ENCODE assay signal across 9 cellular contexts in genomic region chr19:42601811-42602443, GRCh38. TPM values are rescaled to one million over a fixed set of nuclear protein-coding genes. Genes with fewer than 3 reads are reported as not detected.
A peak's percentile ranks its signal among the peaks of the same experiment; 100 is the strongest.
DNase-seq lines count a peak whose midpoint lies in the region; ATAC-seq and TF ChIP-seq lines count a peak whose summit lies in the region.
"Had no signal": no experiment of that assay in that cellular context is flagged by ENCODE, and none has a peak within 500 bp of the region (broad histone marks: within the 10 kb centered on the region; RNA-seq: fewer than 3 reads in every experiment).

No MANE protein-coding gene starts in this region.

- peak; percentile 60 for DNase-seq in activated CD4-positive, alpha-beta T cell treated with anti-CD3 and anti-CD28 coated beads for 36 hours
- no peak for DNase-seq in activated CD4-positive, alpha-beta T cell treated with anti-CD3 and anti-CD28 coated beads, Interleukin-2, amount 50 U/mL, for 4 hours
- peak; percentile 21 for DNase-seq in MM.1S
- peak; percentile 69 for DNase-seq in astrocyte of the hippocampus (ENCODE audit: low read depth, low spot score)
- DNase-seq in mucosa of descending colon, result peak in 1 of 3 donors; percentile 67
- no peak for DNase-seq in NCI-H146 (lab: John Stamatoyannopoulos, UW)
- DNase-seq in DMS114 treated with DMSO at 0.1 percent for 48 hours (lab: John Stamatoyannopoulos, UW; ENCODE audit: unreplicated experiment), result no peak
- no peak for DNase-seq in stimulated activated naive CD4-positive, alpha-beta T cell treated with Interleukin-2 at 50 U/mL for 16 hours (lab: John Stamatoyannopoulos, UW)

- no peak overlapping the region for H3K4me3 Mint-ChIP-seq in activated CD4-positive, alpha-beta T cell treated with anti-CD3 and anti-CD28 coated beads for 36 hours
- H3K4me3 Mint-ChIP-seq: naive thymus-derived CD4-positive, alpha-beta T cell had no signal

- CTCF ChIA-PET in activated CD4-positive, alpha-beta T cell treated with anti-CD3 and anti-CD28 coated beads for 36 hours (lab: Charles Lee), result interaction anchor here (0.6 to 1.0 kb wide), 2 partner anchors 152 to 493 kb away, joined by 3 read pairs; no protein-coding TSS in a partner anchor

- H3K9me2 ChIP-seq in MM.1S (replicated peaks; ENCODE audit: insufficient read depth, low read length), result no peaks in the 10 kb centered on the region

- H3K27me3 ChIP-seq in MM.1S (replicated peaks; ENCODE audit: insufficient read depth, low read length), result peaks cover 17% of the 10 kb centered on the region

- no peaks in the 10 kb centered on the region for H3K4me1 ChIP-seq in MM.1S (ENCODE audit: low read length)
- H3K4me1 ChIP-seq in mucosa of descending colon (ENCODE audit: low read depth), result no peaks in the 10 kb centered on the region

- H3K4me3 ChIP-seq in MM.1S (ENCODE audit: low read length) (no peak overlapping the region), mucosa of descending colon (no peak overlapping the region)

- intact Hi-C loops in activated CD4-positive, alpha-beta T cell treated with anti-CD3 and anti-CD28 coated beads for 36 hours (cut with DNase I, micrococcal nuclease), result no loop called here
- intact Hi-C loops in mucosa of descending colon (cut with DNase I, micrococcal nuclease), result no loop called here

- H3K9me3 ChIP-seq in MM.1S (replicated peaks; ENCODE audit: insufficient read depth, low read length) (no peaks in the 10 kb centered on the region), mucosa of descending colon (no peaks in the 10 kb centered on the region)

- no peak overlapping the region for H3K27ac ChIP-seq in MM.1S (ENCODE audit: low read length)

- H3K79me2 ChIP-seq in MM.1S (ENCODE audit: low read length), result no peaks in the 10 kb centered on the region

- H3K9ac ChIP-seq in MM.1S (ENCODE audit: low read length), result no peak overlapping the region

- no peaks in the 10 kb centered on the region for H4K20me1 ChIP-seq in MM.1S (ENCODE audit: insufficient read depth, low read length)

- no peaks in the 10 kb centered on the region for H3F3A ChIP-seq in MM.1S (ENCODE audit: insufficient read depth, low read length)

- H3K36me3 ChIP-seq in MM.1S (replicated peaks; ENCODE audit: insufficient read depth, low read length), result no peaks in the 10 kb centered on the region
- no peaks in the 10 kb centered on the region for H3K36me3 ChIP-seq in mucosa of descending colon (ENCODE audit: low read depth)

- POLR2A ChIA-PET in activated CD4-positive, alpha-beta T cell treated with anti-CD3 and anti-CD28 coated beads for 36 hours (lab: Charles Lee), result no interaction called here

- H3K4me1 Mint-ChIP-seq in activated CD4-positive, alpha-beta T cell treated with anti-CD3 and anti-CD28 coated beads for 36 hours, result no peaks in the 10 kb centered on the region

- H3K4me2 ChIP-seq in MM.1S (ENCODE audit: low read depth, low read length), result no peak overlapping the region

- peaks cover 35% of the 10 kb centered on the region for H3K27me3 Mint-ChIP-seq in activated CD4-positive, alpha-beta T cell treated with anti-CD3 and anti-CD28 coated beads for 36 hours

- no peak for TF ChIP-seq CTCF in MM.1S (IDR thresholded peaks at IDR 0.05; ENCODE audit: low read length)
- no peak for TF ChIP-seq CTCF in mucosa of descending colon (IDR thresholded peaks at IDR 0.05)

- no peak for ATAC-seq in activated CD4-positive, alpha-beta T cell treated with anti-CD3 and anti-CD28 coated beads for 36 hours
- ATAC-seq in mucosa of descending colon, result peak; percentile 53
- ATAC-seq: naive thymus-derived CD4-positive, alpha-beta T cell had no signal

- H2AFZ ChIP-seq in MM.1S (ENCODE audit: low read length), result no peak overlapping the region

- H3K9me3 Mint-ChIP-seq in activated CD4-positive, alpha-beta T cell treated with anti-CD3 and anti-CD28 coated beads for 36 hours (ENCODE audit: low read depth), result no peaks in the 10 kb centered on the region

- no peak overlapping the region for H3K27ac Mint-ChIP-seq in activated CD4-positive, alpha-beta T cell treated with anti-CD3 and anti-CD28 coated beads for 36 hours
- H3K27ac Mint-ChIP-seq: naive thymus-derived CD4-positive, alpha-beta T cell had no signal

- no peaks in the 10 kb centered on the region for H3K36me3 Mint-ChIP-seq in activated CD4-positive, alpha-beta T cell treated with anti-CD3 and anti-CD28 coated beads for 36 hours (ENCODE audit: low read depth)
- H3K36me3 Mint-ChIP-seq: naive thymus-derived CD4-positive, alpha-beta T cell had no signal

RNA-seq across cellular contexts. Expression of gene CEACAM8, which starts 7.2 kb away (rescaled TPM):
- not detected for total RNA-seq in activated CD4-positive, alpha-beta T cell treated with anti-CD3 and anti-CD28 coated beads for 36 hours
- 1 to 10 TPM in 2 of 3 donors, under 1 TPM in 1; 0.32 to 5.1 (median 1.1) TPM for total RNA-seq in mucosa of descending colon

Comparison
In these comparisons a context has a peak if more than half of its experiments do, and no peak if none do; other contexts are left out.
1. DNase-seq: peak in activated CD4-positive, alpha-beta T cell treated with anti-CD3 and anti-CD28 coated beads for 36 hours (single experiment), MM.1S (single experiment) and astrocyte of the hippocampus (single experiment); none in activated CD4-positive, alpha-beta T cell treated with anti-CD3 and anti-CD28 coated beads, Interleukin-2, amount 50 U/mL, for 4 hours (0 of 2), NCI-H146 (single experiment), DMS114 treated with DMSO at 0.1 percent for 48 hours (single experiment) and stimulated activated naive CD4-positive, alpha-beta T cell treated with Interleukin-2 at 50 U/mL for 16 hours (single experiment).